ENCODE assay signal across 10 cellular contexts in the genomic region with DNA sequence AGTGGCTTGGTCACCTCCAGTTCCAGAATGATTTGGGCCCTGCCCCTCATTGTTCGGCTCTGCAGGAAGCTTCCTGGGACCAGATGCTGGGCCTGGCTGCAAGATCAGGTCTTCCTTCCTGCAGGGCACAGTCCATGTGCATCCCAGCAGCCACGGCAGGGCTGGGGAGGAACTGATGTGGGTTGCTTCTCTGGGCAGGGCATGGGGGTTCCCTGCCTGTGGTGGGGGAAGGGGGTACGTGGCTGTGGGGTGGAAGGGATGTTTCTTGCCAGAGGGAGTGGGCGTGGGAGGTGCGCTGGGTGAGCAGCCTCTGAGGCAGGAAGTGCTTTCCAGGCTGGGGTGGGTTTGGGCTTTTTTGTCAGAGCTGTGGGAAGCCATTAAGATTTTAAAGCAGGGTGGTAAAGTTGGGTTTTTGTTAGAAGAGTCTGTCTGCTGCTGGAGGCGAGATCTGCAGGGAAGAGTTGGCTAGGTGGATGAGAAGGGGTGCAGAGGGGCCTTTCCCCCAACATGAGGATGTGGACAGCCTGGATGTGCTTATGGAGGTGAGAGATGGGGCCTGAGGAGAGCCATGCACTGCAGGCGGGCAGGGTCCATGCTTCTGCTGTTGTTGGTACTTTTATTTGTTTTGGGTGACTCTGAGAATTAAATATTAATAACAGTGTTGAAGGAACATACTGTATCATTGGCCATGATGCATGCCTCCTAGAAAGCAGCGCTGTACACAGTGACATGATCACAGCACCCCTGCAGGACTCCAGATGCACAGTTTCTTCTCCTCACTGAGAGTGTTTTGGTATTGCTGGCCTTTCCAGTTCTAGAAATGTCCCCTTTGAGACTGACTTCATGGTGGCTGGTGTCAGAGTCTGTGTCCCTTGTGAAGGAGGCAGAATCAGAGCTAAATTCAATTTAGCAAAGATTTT. TPM values are rescaled to one million over a fixed set of nuclear protein-coding genes. Genes with fewer than 3 reads are reported as not detected.
A peak's percentile ranks its signal among the peaks of the same experiment; 100 is the strongest.
DNase-seq lines count a peak whose midpoint lies in the region; TF ChIP-seq lines count a peak whose summit lies in the region.
"Had no signal": no experiment of that assay in that cellular context is flagged by ENCODE, and none has a peak within 500 bp of the region (broad histone marks: within the 10 kb centered on the region; RNA-seq: fewer than 3 reads in every experiment).

No MANE protein-coding gene starts in this region.

- peaks cover 35 to 55% (median 48%) of the 10 kb centered on the region in 4 donors for H3K4me1 Mint-ChIP-seq in CD4-positive, alpha-beta memory T cell
- peaks cover 79% of the 10 kb centered on the region for H3K4me1 Mint-ChIP-seq in activated naive CD4-positive, alpha-beta T cell treated with anti-CD3 and anti-CD28 coated beads, Interleukin-2, amount 50 U/mL, for 24 hours
- peaks cover 18% of the 10 kb centered on the region for H3K4me1 Mint-ChIP-seq in nephron progenitor cell

- DNase-seq in CD4-positive, alpha-beta memory T cell, result peak in 4 of 5 donors; percentile 22 to 70 (median 34)
- DNase-seq in OCI-LY7 (ENCODE audit: low spot score) (no peak), nephron progenitor cell (no peak), SKM-1 treated with dmso at 0.1 percent for 144 hours (lab: John Stamatoyannopoulos, UW; ENCODE audit: unreplicated experiment) (no peak), cerebellar nuclear complex (lab: John Stamatoyannopoulos, UW) (no peak), AG20443 (ENCODE audit: low spot score) (no peak), dorsolateral prefrontal cortex (no peak)
- DNase-seq: Calu3, NCI-H1048 had no signal

- H3K27me3 ChIP-seq in CD4-positive, alpha-beta memory T cell (ENCODE audit: insufficient read depth, low read length), result no peaks in the 10 kb centered on the region
- H3K27me3 ChIP-seq in dorsolateral prefrontal cortex, result no peaks in the 10 kb centered on the region

- no peak overlapping the region for H3K4me3 ChIP-seq in CD4-positive, alpha-beta memory T cell (ENCODE audit: low read length in 2 of 2)
- H3K4me3 ChIP-seq in OCI-LY7 (ENCODE audit: low read depth, low read length, poor library complexity, severe bottlenecking) (no peak overlapping the region), dorsolateral prefrontal cortex (no peak overlapping the region)

- H3K27ac Mint-ChIP-seq in CD4-positive, alpha-beta memory T cell, result peak overlapping the region; percentile 60 to 94 (median 82)
- peak overlapping the region; percentile 79 for H3K27ac Mint-ChIP-seq in activated naive CD4-positive, alpha-beta T cell treated with anti-CD3 and anti-CD28 coated beads, Interleukin-2, amount 50 U/mL, for 24 hours
- peak overlapping the region; percentile 51 for H3K27ac Mint-ChIP-seq in nephron progenitor cell

- H3K79me2 ChIP-seq in OCI-LY7 (ENCODE audit: insufficient read depth, low read depth, low read length), result no peaks in the 10 kb centered on the region

- no peak overlapping the region for H2AFZ ChIP-seq in OCI-LY7 (ENCODE audit: low read length)

- POLR2A ChIA-PET in CD4-positive, alpha-beta memory T cell (lab: Charles Lee; ENCODE audit: partially characterized antibody), result interaction anchor here (1.0 to 1.5 kb wide), 4 partner anchors 19 to 44 kb away, joined by 3 to 8 read pairs (median 4); no protein-coding TSS in a partner anchor
- POLR2A ChIA-PET in OCI-LY7 (lab: Charles Lee), result interaction anchor here (0.6 kb wide), 1 partner anchor 92 kb away, joined by 5 read pairs; no protein-coding TSS in a partner anchor

- H3K27me3 Mint-ChIP-seq in CD4-positive, alpha-beta memory T cell, result no peaks in the 10 kb centered on the region
- no peaks in the 10 kb centered on the region for H3K27me3 Mint-ChIP-seq in activated naive CD4-positive, alpha-beta T cell treated with anti-CD3 and anti-CD28 coated beads, Interleukin-2, amount 50 U/mL, for 24 hours
- H3K27me3 Mint-ChIP-seq in nephron progenitor cell (ENCODE audit: low read depth, poor library complexity), result peaks cover 2% of the 10 kb centered on the region

- no peaks in the 10 kb centered on the region for H3K36me3 ChIP-seq in CD4-positive, alpha-beta memory T cell (ENCODE audit: insufficient read depth, low read length)
- peaks cover 34% of the 10 kb centered on the region for H3K36me3 ChIP-seq in OCI-LY7 (ENCODE audit: insufficient read depth, low read length)

- peaks cover 36% of the 10 kb centered on the region for H3K4me1 ChIP-seq in CD4-positive, alpha-beta memory T cell (ENCODE audit: insufficient read depth, low read length)
- no peaks in the 10 kb centered on the region for H3K4me1 ChIP-seq in OCI-LY7 (ENCODE audit: insufficient read depth, low read length, poor library complexity, severe bottlenecking)

- intact Hi-C loops in CD4-positive, alpha-beta memory T cell (cut with micrococcal nuclease), result loop anchor here (5.0 kb wide), 1 partner anchor 1103 kb away; no protein-coding TSS in a partner anchor
- intact Hi-C loops in OCI-LY7 (cut with micrococcal nuclease; ENCODE audit: unreplicated experiment), result no loop called here
- intact Hi-C loops in dorsolateral prefrontal cortex (cut with DNase I), result no loop called here

- CTCF ChIA-PET in CD4-positive, alpha-beta memory T cell (lab: Charles Lee; ENCODE audit: partially characterized antibody), result interaction anchor here (12.9 to 13.9 kb wide), 2 partner anchors 22 to 45 kb away, joined by 342 to 510 read pairs; no protein-coding TSS in a partner anchor
- CTCF ChIA-PET in OCI-LY7 (lab: Charles Lee; ENCODE audit: unreplicated experiment), result no interaction called here

- peak overlapping the region; percentile 12 for H3K27ac ChIP-seq in CD4-positive, alpha-beta memory T cell (ENCODE audit: low read depth, low read length)
- no peak overlapping the region for H3K27ac ChIP-seq in OCI-LY7 (ENCODE audit: low read depth, low read length, poor library complexity, severe bottlenecking)
- H3K27ac ChIP-seq in dorsolateral prefrontal cortex, result no peak overlapping the region

- H3K36me3 Mint-ChIP-seq in CD4-positive, alpha-beta memory T cell, result peaks cover 25 to 28% of the 10 kb centered on the region in 2 donors
- H3K36me3 Mint-ChIP-seq in activated naive CD4-positive, alpha-beta T cell treated with anti-CD3 and anti-CD28 coated beads, Interleukin-2, amount 50 U/mL, for 24 hours, result peaks cover 14% of the 10 kb centered on the region
- peaks cover 48% of the 10 kb centered on the region for H3K36me3 Mint-ChIP-seq in nephron progenitor cell (ENCODE audit: low read depth)

- H3K9me2 ChIP-seq in OCI-LY7 (ENCODE audit: insufficient read depth, low read length), result no peaks in the 10 kb centered on the region

- H3K9me3 ChIP-seq in CD4-positive, alpha-beta memory T cell (ENCODE audit: control insufficient read depth in 1 of 2, low read length in 2 of 2), result no peaks in the 10 kb centered on the region
- H3K9me3 ChIP-seq in OCI-LY7 (ENCODE audit: low read length), result no peaks in the 10 kb centered on the region

- H3K4me3 Mint-ChIP-seq in CD4-positive, alpha-beta memory T cell, result peak overlapping the region in 7 of 8 donors; percentile 13 to 62 (median 55)
- H3K4me3 Mint-ChIP-seq in activated naive CD4-positive, alpha-beta T cell treated with anti-CD3 and anti-CD28 coated beads, Interleukin-2, amount 50 U/mL, for 24 hours, result peak overlapping the region; percentile 51
- H3K4me3 Mint-ChIP-seq in nephron progenitor cell, result no peak overlapping the region

- BruUV-seq in OCI-LY7 (replicated peaks; lab: Mats Ljungman, UMichigan), result no TSS peak

- no peak overlapping the region for H3K4me2 ChIP-seq in OCI-LY7 (ENCODE audit: low read length)

- H4K20me1 ChIP-seq in OCI-LY7 (ENCODE audit: insufficient read depth, low read length), result no peaks in the 10 kb centered on the region

- H3K9me3 Mint-ChIP-seq in CD4-positive, alpha-beta memory T cell, result peaks cover 0 to 1% (median 0%) of the 10 kb centered on the region in 8 donors
- no peaks in the 10 kb centered on the region for H3K9me3 Mint-ChIP-seq in activated naive CD4-positive, alpha-beta T cell treated with anti-CD3 and anti-CD28 coated beads, Interleukin-2, amount 50 U/mL, for 24 hours
- H3K9me3 Mint-ChIP-seq in nephron progenitor cell, result no peaks in the 10 kb centered on the region

- TF ChIP-seq CTCF in OCI-LY7 (conservative IDR thresholded peaks at IDR 0.05; ENCODE audit: low read length) (0 out of 2 replicates have a peak, but pooled peaks have one; percentile 23), nephron progenitor cell (IDR thresholded peaks at IDR 0.05) (no peak), dorsolateral prefrontal cortex (IDR thresholded peaks at IDR 0.05 in 54 of 56, conservative IDR thresholded peaks at IDR 0.05 in 2 of 56; ENCODE audit: low read depth in 1 of 56, partially characterized antibody in 56 of 56) (no peak)

RNA-seq across cellular contexts. Expression of gene DGKD, which starts 45.3 kb away (rescaled TPM):
- total RNA-seq in CD4-positive, alpha-beta memory T cell, result 100 to 1,000 TPM; 129 to 136 TPM
- polyA plus RNA-seq in CD4-positive, alpha-beta memory T cell, result 10 to 100 TPM in 1 of 2 donors, 1 to 10 TPM in 1; 8.9 to 28.1 TPM
- total RNA-seq in OCI-LY7 (2014; rRNA removed; shearing (Covaris generic)), result 51.3 and 62.9 TPM in 2 replicates
- total RNA-seq in OCI-LY7 (2022) (271 and 305 TPM in 2 replicates), dorsolateral prefrontal cortex (10 to 100 TPM; 26.8 to 76.7 (median 50.5) TPM)

Comparison
In these comparisons a context has a peak if more than half of its experiments do, and no peak if none do; other contexts are left out.
1. DNase-seq: peak in CD4-positive, alpha-beta memory T cell (4 of 5); none in OCI-LY7 (single experiment), nephron progenitor cell (single experiment), SKM-1 treated with dmso at 0.1 percent for 144 hours (single experiment), cerebellar nuclear complex (0 of 2), AG20443 (single experiment) and dorsolateral prefrontal cortex (0 of 10).
2. Peak in every context shown above with its lines, with median percentiles within 50 percentile points of each other: H3K27ac Mint-ChIP-seq.